In genomic region chr2:69642709-69643601, GRCh38 we compare ENCODE assay signal across 1 cellular context.
TF ChIP-seq lines count a peak whose summit lies in the region.

No MANE protein-coding gene starts in this region.

TF ChIP-seq in HEK293, 187 proteins besides CTCF, POLR2A, EP300 and RAD21 (continued from another document and continues in another):
- TF ChIP-seq PRDM6 (tag by site-specific recombination; IDR thresholded peaks at IDR 0.05) (no peak), ZNF133 (tag by site-specific recombination; IDR thresholded peaks at IDR 0.05) (no peak), ZNF114 (tag by site-specific recombination; IDR thresholded peaks at IDR 0.05) (no peak), ZNF362 (tag by site-specific recombination; IDR thresholded peaks at IDR 0.05) (peak; percentile 96), ZNF518A (tag by site-specific recombination; conservative IDR thresholded peaks at IDR 0.05; ENCODE audit: low read depth) (no peak), ZNF580 (tag by site-specific recombination; IDR thresholded peaks at IDR 0.05) (no peak), ZNF555 (tag by site-specific recombination; conservative IDR thresholded peaks at IDR 0.05) (no peak), ZNF16 (tag by site-specific recombination; IDR thresholded peaks at IDR 0.05; ENCODE audit: low read depth) (no peak), ZNF488 (tag by site-specific recombination; IDR thresholded peaks at IDR 0.05) (no peak), ZFP69B (tag by site-specific recombination; IDR thresholded peaks at IDR 0.05) (no peak), ZNF629 (tag by site-specific recombination; IDR thresholded peaks at IDR 0.05) (no peak), ZNF302 (tag by site-specific recombination; IDR thresholded peaks at IDR 0.05; ENCODE audit: low read depth) (no peak), ZNF280C (tag by site-specific recombination; IDR thresholded peaks at IDR 0.05) (no peak), ZNF530 (tag by site-specific recombination; IDR thresholded peaks at IDR 0.05; ENCODE audit: low read depth) (no peak), HOXA7 (CRISPR knock-in tag; IDR thresholded peaks at IDR 0.05; ENCODE audit: borderline replicate concordance) (no peak), ZNF610 (tag by site-specific recombination; IDR thresholded peaks at IDR 0.05; ENCODE audit: borderline replicate concordance) (no peak), GLI4 (tag by site-specific recombination; IDR thresholded peaks at IDR 0.05) (no peak), ZNF623 (tag by site-specific recombination; IDR thresholded peaks at IDR 0.05) (no peak), ZNF660 (tag by site-specific recombination; IDR thresholded peaks at IDR 0.05) (no peak), SCRT2 (tag by site-specific recombination; IDR thresholded peaks at IDR 0.05) (peak; percentile 77), ZNF404 (tag by site-specific recombination; IDR thresholded peaks at IDR 0.05) (no peak), ZNF292 (tag by site-specific recombination; IDR thresholded peaks at IDR 0.05; ENCODE audit: borderline replicate concordance, low read depth) (no peak), ZNF169 (tag by site-specific recombination; IDR thresholded peaks at IDR 0.05) (no peak), ZNF558 (tag by site-specific recombination; IDR thresholded peaks at IDR 0.05) (no peak), ZSCAN4 (tag by site-specific recombination; IDR thresholded peaks at IDR 0.05) (no peak), ZNF350 (tag by site-specific recombination; IDR thresholded peaks at IDR 0.05) (no peak), ZNF37A (tag by site-specific recombination; IDR thresholded peaks at IDR 0.05) (no peak), ZSCAN5A (tag by site-specific recombination; IDR thresholded peaks at IDR 0.05) (no peak), ZBTB11 (tag by site-specific recombination; conservative IDR thresholded peaks at IDR 0.05; ENCODE audit: low read depth) (peak; percentile 11; the same call in 1 of the 2 replicates), ZNF121 (tag by site-specific recombination; IDR thresholded peaks at IDR 0.05) (no peak), ZNF449 (tag by site-specific recombination; IDR thresholded peaks at IDR 0.05) (no peak), ZNF548 (tag by site-specific recombination; IDR thresholded peaks at IDR 0.05) (no peak), MEIS1 (CRISPR knock-in tag; IDR thresholded peaks at IDR 0.05; ENCODE audit: borderline replicate concordance) (no peak), ZNF677 (tag by site-specific recombination; IDR thresholded peaks at IDR 0.05) (no peak), ZNF174 (tag by site-specific recombination; IDR thresholded peaks at IDR 0.05) (no peak), PRDM1 (tag by site-specific recombination; IDR thresholded peaks at IDR 0.05) (no peak), ZNF341 (tag by site-specific recombination; IDR thresholded peaks at IDR 0.05; ENCODE audit: low read depth) (no peak), KLF16 (tag by site-specific recombination; IDR thresholded peaks at IDR 0.05) (no peak; the same call in 1 of the 2 replicates), ZNF132 (tag by site-specific recombination; IDR thresholded peaks at IDR 0.05; ENCODE audit: borderline replicate concordance) (no peak), ZNF140 (tag by site-specific recombination; IDR thresholded peaks at IDR 0.05) (no peak), ZNF626 (tag by site-specific recombination; IDR thresholded peaks at IDR 0.05) (no peak), ZIC2 (tag by site-specific recombination; IDR thresholded peaks at IDR 0.05) (no peak), RBAK (tag by site-specific recombination; IDR thresholded peaks at IDR 0.05) (no peak), ZNF416 (tag by site-specific recombination; IDR thresholded peaks at IDR 0.05) (no peak), GLIS1 (tag by site-specific recombination; IDR thresholded peaks at IDR 0.05) (no peak), ZNF514 (tag by site-specific recombination; IDR thresholded peaks at IDR 0.05) (no peak), ZNF311 (tag by site-specific recombination; IDR thresholded peaks at IDR 0.05; ENCODE audit: borderline replicate concordance) (no peak), HOXD13 (CRISPR knock-in tag; IDR thresholded peaks at IDR 0.05; ENCODE audit: borderline replicate concordance) (no peak)
